In genomic region chr7:142854505-142855400, GRCh38 we compare ENCODE assay signal across 8 cellular contexts. TPM values are rescaled to one million over a fixed set of nuclear protein-coding genes. Genes with fewer than 3 reads are reported as not detected.
DNase-seq lines count a peak whose midpoint lies in the region; ATAC-seq and TF ChIP-seq lines count a peak whose summit lies in the region.

EPHB6 (plus strand) TSS chr7:142855076; CDS start chr7:142863228, 8,152 bp downstream.

- TF ChIP-seq CTCF in GM20000 (IDR thresholded peaks at IDR 0.05; ENCODE audit: extremely low read depth, missing control alignments) (no peak), left ventricle myocardium inferior (IDR thresholded peaks at IDR 0.05; ENCODE audit: borderline replicate concordance) (no peak), prostate gland (IDR thresholded peaks at IDR 0.05) (peak in 1 of 4 experiments; percentile 9)

- peaks cover 10% of the 10 kb centered on the region for H3K27me3 Mint-ChIP-seq in CD4-positive, CD25-positive, alpha-beta regulatory T cell

- DNase-seq in CD4-positive, CD25-positive, alpha-beta regulatory T cell = peak; percentile 57 to 60 (median 59)
- DNase-seq in GM20000 (ENCODE audit: low spot score) (peak; percentile 86), HS-27A (ENCODE audit: low read depth) (peak; percentile 19), SKM-1 treated with dmso at 0.1 percent for 144 hours (lab: John Stamatoyannopoulos, UW; ENCODE audit: unreplicated experiment) (peak; percentile 46), amniotic epithelial cell (ENCODE audit: low read depth) (peak; percentile 59), left ventricle myocardium inferior (peak; percentile 86), prostate gland (ENCODE audit: low spot score) (peak; percentile 84), aorta (peak; percentile 88 to 95)

- under 1% methylated on average over 66 of the region's 93 CpGs for WGBS in prostate gland
- 0 to 1% methylated on average over 50 to 93 of the region's 93 CpGs for WGBS in aorta, 2 donors

- H3K27ac Mint-ChIP-seq in CD4-positive, CD25-positive, alpha-beta regulatory T cell = peak within 1 kb of the TSS; percentile 86 to 91 (median 87)

- peaks cover 6 to 35% (median 13%) of the 10 kb centered on the region in 4 donors for H3K4me1 Mint-ChIP-seq in CD4-positive, CD25-positive, alpha-beta regulatory T cell

- H3K36me3 Mint-ChIP-seq in CD4-positive, CD25-positive, alpha-beta regulatory T cell = no peaks in the 10 kb centered on the region

- H3K9me3 Mint-ChIP-seq in CD4-positive, CD25-positive, alpha-beta regulatory T cell = no peaks in the 10 kb centered on the region

- no peaks in the 10 kb centered on the region for H3K9me3 ChIP-seq in CD4-positive, CD25-positive, alpha-beta regulatory T cell (ENCODE audit: control insufficient read depth in 2 of 2, low read length in 2 of 2)
- no peaks in the 10 kb centered on the region for H3K9me3 ChIP-seq in left ventricle myocardium inferior (replicated peaks)
- H3K9me3 ChIP-seq in prostate gland = no peaks in the 10 kb centered on the region
- no peaks in the 10 kb centered on the region for H3K9me3 ChIP-seq in aorta (ENCODE audit: control insufficient read depth, low read length)

- peak within 1 kb of the TSS; percentile 63 for H3K27ac ChIP-seq in CD4-positive, CD25-positive, alpha-beta regulatory T cell (ENCODE audit: insufficient read depth, low read length, poor library complexity, severe bottlenecking)
- H3K27ac ChIP-seq in left ventricle myocardium inferior (replicated peaks) (peak within 1 kb of the TSS; percentile 68), prostate gland (peak within 1 kb of the TSS; percentile 70 to 79), aorta (ENCODE audit: low read depth in 1 of 2, low read length in 2 of 2) (no peak within 1 kb of the TSS)

- intact Hi-C loops in left ventricle myocardium inferior (cut with micrococcal nuclease) = loop anchor here (10.0 kb wide), 1 partner anchor 150 kb away; no protein-coding TSS in a partner anchor
- intact Hi-C loops in prostate gland (cut with DNase I) = loop anchor here (2.0 to 10.0 kb wide), 3 partner anchors 148 to 540 kb away; no protein-coding TSS in a partner anchor
- intact Hi-C loops in aorta (cut with DNase I) = loop anchor here (2.0 to 10.0 kb wide), 3 partner anchors 148 to 360 kb away; no protein-coding TSS in a partner anchor

- peak within 1 kb of the TSS; percentile 96 to 98 (median 97) for H3K4me3 Mint-ChIP-seq in CD4-positive, CD25-positive, alpha-beta regulatory T cell

- peak; percentile 34 for TF ChIP-seq POLR2A in prostate gland (IDR thresholded peaks at IDR 0.05)

- peak within 1 kb of the TSS; percentile 76 for H3K4me3 ChIP-seq in CD4-positive, CD25-positive, alpha-beta regulatory T cell (ENCODE audit: low read depth, low read length)
- peak within 1 kb of the TSS; percentile 75 for H3K4me3 ChIP-seq in left ventricle myocardium inferior
- H3K4me3 ChIP-seq in prostate gland = peak within 1 kb of the TSS; percentile 62 to 76
- H3K4me3 ChIP-seq in aorta (ENCODE audit: low read length in 2 of 2) = peak within 1 kb of the TSS; percentile 46 to 87

- ATAC-seq in CD4-positive, CD25-positive, alpha-beta regulatory T cell (ENCODE audit: low read depth in 2 of 2) = peak; percentile 59 to 64
- peak; percentile 89 for ATAC-seq in aorta (ENCODE audit: low FRiP score)

- H3K27me3 ChIP-seq in CD4-positive, CD25-positive, alpha-beta regulatory T cell (ENCODE audit: control insufficient read depth, insufficient read depth, low read length) = no peaks in the 10 kb centered on the region
- peaks cover 51% of the 10 kb centered on the region for H3K27me3 ChIP-seq in left ventricle myocardium inferior (ENCODE audit: low read depth)
- H3K27me3 ChIP-seq in prostate gland (replicated peaks; ENCODE audit: insufficient read depth) = no peaks in the 10 kb centered on the region
- no peaks in the 10 kb centered on the region for H3K27me3 ChIP-seq in aorta (ENCODE audit: control insufficient read depth in 1 of 2, insufficient read depth in 2 of 2, low read length in 1 of 2)

- H3K4me1 ChIP-seq in CD4-positive, CD25-positive, alpha-beta regulatory T cell (ENCODE audit: control insufficient read depth, insufficient read depth, low read length, poor library complexity, severe bottlenecking) = peaks cover 15% of the 10 kb centered on the region
- H3K4me1 ChIP-seq in left ventricle myocardium inferior (peaks cover 22% of the 10 kb centered on the region), prostate gland (replicated peaks) (no peaks in the 10 kb centered on the region), aorta (ENCODE audit: control insufficient read depth in 1 of 2, insufficient read depth in 2 of 2, low read length in 2 of 2) (no peaks in the 10 kb centered on the region)

- no peaks in the 10 kb centered on the region for H3K36me3 ChIP-seq in CD4-positive, CD25-positive, alpha-beta regulatory T cell (ENCODE audit: control insufficient read depth, insufficient read depth, low read length)
- H3K36me3 ChIP-seq in left ventricle myocardium inferior (no peaks in the 10 kb centered on the region), prostate gland (no peaks in the 10 kb centered on the region), aorta (ENCODE audit: control insufficient read depth in 1 of 2, insufficient read depth in 2 of 2, low read length in 1 of 2) (no peaks in the 10 kb centered on the region)

RNA-seq across cellular contexts. Expression of gene EPHB6, which starts in this region (rescaled TPM):
- 58.0 TPM for total RNA-seq in CD4-positive, CD25-positive, alpha-beta regulatory T cell
- 10 to 100 TPM; 22.4 to 30.4 (median 28.6) TPM for polyA plus RNA-seq in CD4-positive, CD25-positive, alpha-beta regulatory T cell
- total RNA-seq in left ventricle myocardium inferior = 4.4 TPM
- 100 to 1,000 TPM in 1 of 2 donors, 10 to 100 TPM in 1; 98.1 to 122 TPM for total RNA-seq in prostate gland
- 10 to 100 TPM; 11.6 to 17.7 TPM for total RNA-seq in aorta
- polyA plus RNA-seq in aorta = 100 to 1,000 TPM in 1 of 2 donors, 10 to 100 TPM in 1; 12.1 to 125 TPM

Comparison
In these comparisons a context has a peak if more than half of its experiments do, and no peak if none do; other contexts are left out.
1. DNase-seq: peak in every context shown above with its lines; median percentile 92 in aorta; 86 in GM20000; 86 in left ventricle myocardium inferior; 84 in prostate gland; 59 in CD4-positive, CD25-positive, alpha-beta regulatory T cell; 59 in amniotic epithelial cell; 46 in SKM-1 treated with dmso at 0.1 percent for 144 hours; 19 in HS-27A.
2. H3K27ac ChIP-seq: peak in CD4-positive, CD25-positive, alpha-beta regulatory T cell (single experiment), left ventricle myocardium inferior (single experiment) and prostate gland (2 of 2); none in aorta (0 of 2).
3. Peak in every context shown above with its lines, with median percentiles within 50 percentile points of each other: H3K4me3 ChIP-seq.